18 cellular contexts compared by ENCODE assay signal in genomic region chr14:80658155-80658554, GRCh38.
DNase-seq lines count a peak whose midpoint lies in the region; ATAC-seq and TF ChIP-seq lines count a peak whose summit lies in the region.
"Had no signal": no experiment of that assay in that cellular context is flagged by ENCODE, and none has a peak within 500 bp of the region (broad histone marks: within the 10 kb centered on the region; RNA-seq: fewer than 3 reads in every experiment).

No MANE protein-coding gene starts in this region.

- no peaks in the 10 kb centered on the region for H4K20me1 ChIP-seq in GM23338 (replicated peaks; ENCODE audit: insufficient read depth)

- no peak for DNase-seq in GM23338 (ENCODE audit: low spot score)
- DNase-seq in globus pallidus (ENCODE audit: low spot score): peak; percentile 42
- no peak for DNase-seq in substantia nigra (lab: John Stamatoyannopoulos, UW)
- no peak for DNase-seq in activated CD8-positive, alpha-beta memory T cell treated with anti-CD3 and anti-CD28 coated beads, Interleukin-2, amount 50 U/mL, for 4 hours
- DNase-seq: GDM1, H7, KG1, NCI-H1092 treated with DMSO at 0.1 percent for 48 hours, NCI-H2029 treated with DMSO at 0.1 percent for 48 hours, NCI-H226, NCI-H524, NCI-H774, Peyer's patch had no signal

- no peak for ATAC-seq in GM23338
- ATAC-seq in HG03439 (IDR thresholded peaks at IDR 0.05; ENCODE audit: unreplicated experiment): no peak
- no peak for ATAC-seq in GM18868 (IDR thresholded peaks at IDR 0.05; ENCODE audit: unreplicated experiment)

- H3K4me3 ChIP-seq in GM23338: no peak overlapping the region
- H3K4me3 ChIP-seq: Peyer's patch had no signal

- no peak overlapping the region for H3K27ac ChIP-seq in GM23338 (ENCODE audit: low read depth)
- H3K27ac ChIP-seq in angular gyrus (ENCODE audit: low read depth, low read length): peak overlapping the region; percentile 70
- H3K27ac ChIP-seq in substantia nigra (ENCODE audit: low read depth, low read length, poor library complexity, severe bottlenecking): peak overlapping the region; percentile 79
- H3K27ac ChIP-seq: Peyer's patch had no signal

- no peak overlapping the region for H3K4me2 ChIP-seq in GM23338

- H3K9me2 ChIP-seq in GM23338 (ENCODE audit: insufficient read depth): no peaks in the 10 kb centered on the region

- H3K4me3 Mint-ChIP-seq in GM23338: no peak overlapping the region
- H3K4me3 Mint-ChIP-seq: B cell, CD14-positive monocyte had no signal

- no peaks in the 10 kb centered on the region for H3K36me3 Mint-ChIP-seq in GM23338 (ENCODE audit: low read depth)

- H2AFZ ChIP-seq in GM23338: no peak overlapping the region

- no peaks in the 10 kb centered on the region for H3F3A ChIP-seq in GM23338 (replicated peaks; ENCODE audit: low read depth)

- H3K27ac Mint-ChIP-seq in GM23338: 0 out of 2 replicates have a peak overlapping the region, but pooled peaks have one; percentile 19
- H3K27ac Mint-ChIP-seq: B cell, CD14-positive monocyte had no signal

- H3K79me2 ChIP-seq in GM23338 (replicated peaks; ENCODE audit: insufficient read depth): no peaks in the 10 kb centered on the region

- no peaks in the 10 kb centered on the region for H3K36me3 ChIP-seq in GM23338 (ENCODE audit: insufficient read depth)
- H3K36me3 ChIP-seq: Peyer's patch had no signal

- H3K4me1 ChIP-seq in GM23338 (ENCODE audit: insufficient read depth): no peaks in the 10 kb centered on the region
- H3K4me1 ChIP-seq: Peyer's patch had no signal

- no peaks in the 10 kb centered on the region for H3K27me3 Mint-ChIP-seq in GM23338 (ENCODE audit: insufficient read depth, low read depth, poor library complexity)
- H3K27me3 Mint-ChIP-seq: B cell had no signal

- no peaks in the 10 kb centered on the region for H3K4me1 Mint-ChIP-seq in GM23338
- H3K4me1 Mint-ChIP-seq: B cell, CD14-positive monocyte had no signal

- TF ChIP-seq CTCF in GM23338 (conservative IDR thresholded peaks at IDR 0.05; ENCODE audit: low read depth in 2 of 2): no peak

- no peaks in the 10 kb centered on the region for H3K27me3 ChIP-seq in GM23338 (ENCODE audit: insufficient read depth)
- H3K27me3 ChIP-seq: Peyer's patch had no signal

- H3K9me3 Mint-ChIP-seq in GM23338: no peaks in the 10 kb centered on the region

TF ChIP-seq in GM23338, 12 proteins besides CTCF, POLR2A, EP300 and RAD21:
- TF ChIP-seq ZNF114 (CRISPR knock-in tag; IDR thresholded peaks at IDR 0.05) (no peak), ZNF462 (CRISPR knock-in tag; IDR thresholded peaks at IDR 0.05) (no peak), ETS1 (IDR thresholded peaks at IDR 0.05) (no peak), JUNB (IDR thresholded peaks at IDR 0.05; ENCODE audit: unreplicated experiment) (no peak), CREB1 (CRISPR knock-in tag; IDR thresholded peaks at IDR 0.05; ENCODE audit: low read depth) (no peak), NANOG (IDR thresholded peaks at IDR 0.05; ENCODE audit: borderline replicate concordance) (no peak), POLR2AphosphoS5 (IDR thresholded peaks at IDR 0.05; ENCODE audit: low read depth) (no peak), EZH2phosphoT487 (IDR thresholded peaks at IDR 0.05; ENCODE audit: unreplicated experiment) (no peak), REST (IDR thresholded peaks at IDR 0.05; ENCODE audit: unreplicated experiment) (no peak), STAT1 (IDR thresholded peaks at IDR 0.05; ENCODE audit: unreplicated experiment) (no peak)
